14 cellular contexts compared by ENCODE assay signal in the genomic region with DNA sequence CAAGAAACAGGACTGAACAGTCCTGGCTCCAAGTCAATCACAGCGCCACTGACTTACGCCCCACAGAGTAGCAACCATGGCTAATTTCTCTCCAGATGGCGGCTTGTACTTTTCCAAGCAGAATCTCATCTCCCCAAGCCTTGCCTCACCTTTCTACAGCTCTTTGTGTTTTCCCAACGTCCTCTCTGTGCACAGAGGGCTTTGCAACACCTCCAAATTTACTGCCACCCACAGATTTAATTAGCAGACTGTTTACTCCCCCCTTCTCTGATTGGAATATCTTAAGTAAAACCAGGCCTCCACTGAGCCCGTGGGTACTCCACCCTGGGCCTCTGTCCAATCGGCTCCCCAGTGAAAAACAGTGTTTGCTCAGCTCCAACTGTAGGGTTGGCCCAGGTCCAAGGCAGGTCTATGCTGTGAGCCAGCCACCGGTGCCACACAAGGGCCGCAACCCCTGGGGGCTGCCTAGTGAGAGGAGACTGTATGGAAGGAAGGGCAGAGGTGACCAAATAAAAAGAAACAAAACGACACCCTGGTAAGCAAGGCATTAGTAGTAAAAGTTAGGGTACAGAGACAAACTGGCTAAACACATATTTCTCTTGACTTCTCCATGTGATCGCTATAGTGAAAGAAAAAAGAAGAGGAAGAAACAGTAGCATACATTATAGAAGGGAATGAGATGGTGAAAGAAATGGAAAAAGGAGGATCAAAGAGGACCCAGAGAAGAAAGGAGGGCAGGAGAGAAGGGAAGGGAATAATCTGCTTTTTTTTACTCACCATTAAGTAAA.
DNase-seq lines count a peak whose midpoint lies in the region; ATAC-seq, FAIRE-seq and TF ChIP-seq lines count a peak whose summit lies in the region.
"Had no signal": no experiment of that assay in that cellular context is flagged by ENCODE, and none has a peak within 500 bp of the region (broad histone marks: within the 10 kb centered on the region; RNA-seq: fewer than 3 reads in every experiment).

No MANE protein-coding gene starts in this region.

- H3K4me1 Mint-ChIP-seq in GM23338: peaks cover 37% of the 10 kb centered on the region
- peaks cover 45% of the 10 kb centered on the region for H3K4me1 Mint-ChIP-seq in WTC11
- peaks cover 39% of the 10 kb centered on the region for H3K4me1 Mint-ChIP-seq in neural progenitor cell
- H3K4me1 Mint-ChIP-seq: memory B cell had no signal

- POLR2A ChIA-PET in WTC11 (lab: Charles Lee): no interaction called here

- H3K4me3 ChIP-seq in GM23338 (no peak overlapping the region), neural progenitor cell (no peak overlapping the region)
- H3K4me3 ChIP-seq: adrenal gland, spleen had no signal

- H3K36me3 ChIP-seq in GM23338 (ENCODE audit: insufficient read depth) (no peaks in the 10 kb centered on the region), neural progenitor cell (no peaks in the 10 kb centered on the region)
- H3K36me3 ChIP-seq: adrenal gland, spleen had no signal

- H3K4me2 ChIP-seq in GM23338: no peak overlapping the region
- no peak overlapping the region for H3K4me2 ChIP-seq in neural progenitor cell

- H3K4me1 ChIP-seq in GM23338 (ENCODE audit: insufficient read depth): peaks cover 11% of the 10 kb centered on the region
- H3K4me1 ChIP-seq in neural progenitor cell: peaks cover 37% of the 10 kb centered on the region
- H3K4me1 ChIP-seq: adrenal gland, spleen had no signal

- CTCF ChIA-PET in WTC11 (lab: Charles Lee): interaction anchor here (0.9 to 1.2 kb wide), 3 partner anchors 17 to 132 kb away, joined by 3 to 4 read pairs (median 3); no protein-coding TSS in a partner anchor

- H3K27ac Mint-ChIP-seq in GM23338 (no peak overlapping the region; the same call in 1 of the 2 replicates), WTC11 (peak overlapping the region; percentile 53; the same call in 1 of the 2 replicates), neural progenitor cell (peak overlapping the region; percentile 23)
- H3K27ac Mint-ChIP-seq: CD8-positive, alpha-beta memory T cell; memory B cell had no signal

- TF ChIP-seq CTCF in GM23338 (conservative IDR thresholded peaks at IDR 0.05; ENCODE audit: low read depth in 2 of 2) (no peak), WTC11 (IDR thresholded peaks at IDR 0.05) (no peak), neural progenitor cell (IDR thresholded peaks at IDR 0.05) (no peak)

- no peak overlapping the region for H3K9ac ChIP-seq in neural progenitor cell

- no peak for FAIRE-seq in GM12891 (lab: Jason Lieb, UNC)

- DNase-seq in GM23338 (ENCODE audit: low spot score) (no peak), NCI-H2107 (lab: John Stamatoyannopoulos, UW) (peak; percentile 91), WTC11 (ENCODE audit: low spot score) (no peak), neural progenitor cell (ENCODE audit: low spot score) (no peak), GM19240 (ENCODE audit: insufficient read length, low spot score) (no peak), SKM-1 (lab: John Stamatoyannopoulos, UW; ENCODE audit: unreplicated experiment) (no peak), GM12891 (ENCODE audit: insufficient read length, low spot score) (no peak)
- DNase-seq: CD8-positive, alpha-beta memory T cell; spleen; stimulated activated naive CD8-positive, alpha-beta T cell treated with anti-CD3 and anti-CD28 coated beads, Interleukin-15, Interleukin-2, amounts not matched to agents 100 U/mL and 50 U/mL, for 24 hours had no signal

- peak; percentile 50 for ATAC-seq in GM23338
- ATAC-seq in WTC11: peak; percentile 31; the same call in 1 of the 2 replicates
- no peak for ATAC-seq in HG03432 (IDR thresholded peaks at IDR 0.05; ENCODE audit: unreplicated experiment)
- ATAC-seq: stimulated activated naive CD8-positive, alpha-beta T cell treated with anti-CD3 and anti-CD28 coated beads, Interleukin-15, Interleukin-2, amounts not matched to agents 100 U/mL and 50 U/mL, for 24 hours had no signal

- no peak overlapping the region for H3K4me3 Mint-ChIP-seq in GM23338
- no peak overlapping the region for H3K4me3 Mint-ChIP-seq in WTC11
- H3K4me3 Mint-ChIP-seq in neural progenitor cell: no peak overlapping the region
- H3K4me3 Mint-ChIP-seq: CD8-positive, alpha-beta memory T cell; memory B cell had no signal

- H3F3A ChIP-seq in GM23338 (replicated peaks; ENCODE audit: low read depth) (no peaks in the 10 kb centered on the region), neural progenitor cell (ENCODE audit: low read depth) (peaks cover 11% of the 10 kb centered on the region)

- H3K9me3 Mint-ChIP-seq in GM23338: no peaks in the 10 kb centered on the region
- H3K9me3 Mint-ChIP-seq in WTC11: no peaks in the 10 kb centered on the region
- H3K9me3 Mint-ChIP-seq in neural progenitor cell: peaks cover 4% of the 10 kb centered on the region
- H3K9me3 Mint-ChIP-seq: CD8-positive, alpha-beta memory T cell; memory B cell had no signal

- H4K20me1 ChIP-seq in GM23338 (replicated peaks; ENCODE audit: insufficient read depth) (no peaks in the 10 kb centered on the region; the same call in 1 of the 2 replicates), neural progenitor cell (ENCODE audit: low read depth) (peaks cover 41% of the 10 kb centered on the region)

- peaks cover 7% of the 10 kb centered on the region for H3K27me3 Mint-ChIP-seq in GM23338 (ENCODE audit: insufficient read depth, low read depth, poor library complexity)
- no peaks in the 10 kb centered on the region for H3K27me3 Mint-ChIP-seq in WTC11 (ENCODE audit: low read depth)
- peaks cover 5% of the 10 kb centered on the region for H3K27me3 Mint-ChIP-seq in neural progenitor cell (ENCODE audit: insufficient read depth, low read depth)

- TF ChIP-seq POLR2A in GM12891 (IDR thresholded peaks at IDR 0.05; ENCODE audit: low read depth, low read length): no peak

- H3K9me2 ChIP-seq in GM23338 (ENCODE audit: insufficient read depth): no peaks in the 10 kb centered on the region

- H3K36me3 Mint-ChIP-seq in GM23338 (ENCODE audit: low read depth) (no peaks in the 10 kb centered on the region), WTC11 (no peaks in the 10 kb centered on the region), neural progenitor cell (peaks cover 40% of the 10 kb centered on the region)
- H3K36me3 Mint-ChIP-seq: CD8-positive, alpha-beta memory T cell; memory B cell had no signal

- H3K79me2 ChIP-seq in GM23338 (replicated peaks; ENCODE audit: insufficient read depth): peaks cover 42% of the 10 kb centered on the region
- H3K79me2 ChIP-seq in neural progenitor cell (ENCODE audit: low read depth): peaks cover 97% of the 10 kb centered on the region

- no peak overlapping the region for H3K27ac ChIP-seq in GM23338 (ENCODE audit: low read depth)
- peak overlapping the region; percentile 32 for H3K27ac ChIP-seq in neural progenitor cell
- H3K27ac ChIP-seq: adrenal gland, HL-60, spleen had no signal

- H2AFZ ChIP-seq in GM23338: no peak overlapping the region
- no peak overlapping the region for H2AFZ ChIP-seq in neural progenitor cell (replicated peaks)

- no peaks in the 10 kb centered on the region for H3K9me3 ChIP-seq in neural progenitor cell (ENCODE audit: low read depth)
- H3K9me3 ChIP-seq: adrenal gland, spleen had no signal

- H3K27me3 ChIP-seq in GM23338 (ENCODE audit: insufficient read depth) (no peaks in the 10 kb centered on the region), neural progenitor cell (no peaks in the 10 kb centered on the region)
- H3K27me3 ChIP-seq: adrenal gland, spleen had no signal

TF ChIP-seq in GM23338, 12 proteins besides CTCF, POLR2A, EP300 and RAD21 (continues in another document):
- TF ChIP-seq JUNB (IDR thresholded peaks at IDR 0.05; ENCODE audit: unreplicated experiment): no peak
- no peak for TF ChIP-seq ZNF114 (CRISPR knock-in tag; IDR thresholded peaks at IDR 0.05)
- no peak for TF ChIP-seq POLR2AphosphoS5 (IDR thresholded peaks at IDR 0.05; ENCODE audit: low read depth)
- TF ChIP-seq NANOG (IDR thresholded peaks at IDR 0.05; ENCODE audit: borderline replicate concordance): no peak
- TF ChIP-seq ETS1 (IDR thresholded peaks at IDR 0.05): no peak

TF ChIP-seq in WTC11, 78 proteins besides CTCF, POLR2A, EP300 and RAD21:
- TF ChIP-seq USF1 (CRISPR knock-in tag; IDR thresholded peaks at IDR 0.05): no peak
- TF ChIP-seq GTF2I (CRISPR knock-in tag; conservative IDR thresholded peaks at IDR 0.05): no peak
- TF ChIP-seq USF2 (CRISPR knock-in tag; IDR thresholded peaks at IDR 0.05): no peak
- TF ChIP-seq TEAD1 (CRISPR knock-in tag; IDR thresholded peaks at IDR 0.05): no peak

TF ChIP-seq in GM12891, 5 proteins besides CTCF, POLR2A, EP300 and RAD21:
- TF ChIP-seq PAX5 (IDR thresholded peaks at IDR 0.05; ENCODE audit: insufficient read depth, low read length, severe bottlenecking) (no peak), SPI1 (IDR thresholded peaks at IDR 0.05; ENCODE audit: low read depth, low read length) (no peak), POLR2AphosphoS5 (IDR thresholded peaks at IDR 0.05; ENCODE audit: low read depth, low read length) (no peak), POU2F2 (IDR thresholded peaks at IDR 0.05; ENCODE audit: low read depth, low read length) (no peak), TAF1 (IDR thresholded peaks at IDR 0.05; ENCODE audit: low read depth, low read length) (no peak)
